In the genomic region with DNA sequence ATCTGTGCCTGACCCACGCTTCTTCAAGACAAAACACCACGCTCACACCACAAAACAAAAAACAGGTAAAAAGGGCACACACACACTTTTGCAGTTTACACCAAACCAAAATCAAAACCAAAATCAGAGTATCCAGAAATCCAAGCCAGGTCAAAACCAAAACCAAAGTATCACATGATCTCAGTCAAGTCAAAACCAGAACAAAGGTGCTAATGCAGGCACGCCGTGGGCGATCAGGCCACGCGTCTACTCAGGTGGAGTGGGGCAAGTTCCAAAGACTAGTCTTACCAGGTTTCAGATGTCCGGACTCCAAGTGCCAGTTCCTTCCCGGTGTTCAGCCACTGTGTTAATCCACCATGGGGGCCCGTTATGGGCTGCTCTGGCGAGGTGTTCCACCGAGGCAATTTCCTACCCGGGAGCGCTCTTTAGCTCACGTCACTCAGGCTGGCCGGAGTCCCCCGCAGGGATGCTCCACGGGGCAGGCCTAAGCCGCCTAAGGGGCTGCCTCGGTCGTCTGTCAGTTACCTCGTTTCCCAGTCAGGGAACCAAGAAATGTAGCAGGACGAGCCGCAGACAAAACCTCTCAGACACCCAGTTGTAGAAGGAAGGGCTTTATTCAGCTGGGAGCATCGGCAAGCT, we compare ENCODE assay signal across 9 cellular contexts. TPM values are rescaled to one million over a fixed set of nuclear protein-coding genes. Genes with fewer than 3 reads are reported as not detected.
A peak's percentile ranks its signal among the peaks of the same experiment; 100 is the strongest.
DNase-seq lines count a peak whose midpoint lies in the region; ATAC-seq, FAIRE-seq and TF ChIP-seq lines count a peak whose summit lies in the region.
"Not testable (repeated sequence)": the region's sequence is repeated elsewhere in the genome, so short reads cannot be mapped to it uniquely, and the experiment has no call there.
"Had no signal": no experiment of that assay in that cellular context is flagged by ENCODE, and none has a peak within 500 bp of the region (broad histone marks: within the 10 kb centered on the region; RNA-seq: fewer than 3 reads in every experiment).

No MANE protein-coding gene starts in this region.

- not testable (repeated sequence) for ATAC-seq in HepG2, pancreas

- peaks cover 12% of the 10 kb centered on the region for H3K79me2 ChIP-seq in HepG2 (ENCODE audit: insufficient read depth, low read length)

- not testable (repeated sequence) for TF ChIP-seq CTCF in breast epithelium (IDR thresholded peaks at IDR 0.05); esophagus squamous epithelium (IDR thresholded peaks at IDR 0.05); HepG2 (CRISPR knock-in tag; IDR thresholded peaks at IDR 0.05); pancreas (IDR thresholded peaks at IDR 0.05); type B pancreatic cell (conservative IDR thresholded peaks at IDR 0.05)

- H3K27me3 Mint-ChIP-seq in type B pancreatic cell = not testable (repeated sequence)

- H3K27ac ChIP-seq in breast epithelium (peak overlapping the region; percentile 81 to 93), esophagus squamous epithelium (peak overlapping the region; percentile 74 to 89 (median 86)), pancreas (peak overlapping the region in 3 of 4 donors; percentile 40 to 76 (median 74))
- not testable (repeated sequence) for H3K27ac ChIP-seq in HepG2 (ENCODE audit: extremely low read length, insufficient read depth, low read length)

- peak overlapping the region; percentile 70 for H3K4me3 Mint-ChIP-seq in type B pancreatic cell

- H3K9ac ChIP-seq in HepG2 (ENCODE audit: insufficient read depth, low read depth, low read length) = not testable (repeated sequence)

- H2AFZ ChIP-seq in HepG2 (ENCODE audit: low read length) = not testable (repeated sequence)

- TF ChIP-seq EP300 in HepG2 (IDR thresholded peaks at IDR 0.05; ENCODE audit: low read depth in 2 of 2, low read length in 2 of 2); HepG2 (CRISPR knock-in tag; IDR thresholded peaks at IDR 0.05; ENCODE audit: borderline replicate concordance): not testable (repeated sequence)

- in situ Hi-C loops in HepG2 (cut with HindIII; ENCODE audit: extremely low pct_ligation_motif_present, low pct_unique_long_range_greater_than_20kb) = not testable (repeated sequence)

- peaks cover 19% of the 10 kb centered on the region for H3K4me1 Mint-ChIP-seq in type B pancreatic cell (ENCODE audit: unreplicated experiment)

- H3K27me3 ChIP-seq in breast epithelium; HepG2 (ENCODE audit: control insufficient read depth in 1 of 2, insufficient read depth in 2 of 2, low read length in 2 of 2); pancreas: not testable (repeated sequence)
- H3K27me3 ChIP-seq in esophagus squamous epithelium = peaks cover 0 to 14% (median 0%) of the 10 kb centered on the region in 4 donors

- H4K20me1 ChIP-seq in HepG2 (ENCODE audit: insufficient read depth, low read length) = not testable (repeated sequence)

- not testable (repeated sequence) for BruUV-seq in HepG2 (replicated peaks; lab: Mats Ljungman, UMichigan)

- CTCF ChIA-PET in HepG2 (lab: Yijun Ruan, JAX; ENCODE audit: low intra/inter-chr PET ratio, low total read pairs) = interaction anchor here (0.8 to 1.1 kb wide), 3 partner anchors 20 to 23 kb away, joined by 3 read pairs; no protein-coding TSS in a partner anchor

- 26 to 39% methylated on average over 8 to 10 of the region's 25 CpGs for WGBS in esophagus squamous epithelium, 2 donors
- 95% methylated on average over 16 of the region's 25 CpGs for WGBS in HepG2 (ENCODE audit: low lambda C conversion rate)
- 84 to 86% methylated on average over 25 of the region's 25 CpGs for WGBS in pancreas, 2 donors

- not testable (repeated sequence) for TF ChIP-seq POLR2A in GM12891 (IDR thresholded peaks at IDR 0.05; ENCODE audit: low read depth, low read length); breast epithelium (IDR thresholded peaks at IDR 0.05); HepG2 (IDR thresholded peaks at IDR 0.05; ENCODE audit: insufficient read depth in 1 of 2, low read depth in 2 of 2, low read length in 2 of 2)
- peak in 1 of 4 donors; percentile 11 for TF ChIP-seq POLR2A in esophagus squamous epithelium (IDR thresholded peaks at IDR 0.05)

- not testable (repeated sequence) for H3K36me3 Mint-ChIP-seq in type B pancreatic cell

- H3K4me2 ChIP-seq in HepG2 (ENCODE audit: low read depth, low read length) = peak overlapping the region; percentile 42

- DNase-seq in GM12891 (ENCODE audit: insufficient read length, low spot score); esophagus squamous epithelium (lab: John Stamatoyannopoulos, UW); HepG2 (ENCODE audit: low spot score); type B pancreatic cell (ENCODE audit: extremely low spot score, unreplicated experiment): not testable (repeated sequence)
- DNase-seq in NCI-H510A treated with DMSO at 0.1 percent for 48 hours (lab: John Stamatoyannopoulos, UW) (peak; percentile 54), breast epithelium (ENCODE audit: low spot score in 2 of 2) (peak in 1 of 2 donors; percentile 83), pancreas (peak in 1 of 6 donors; percentile 54)
- DNase-seq in activated CD4-positive, alpha-beta T cell treated with anti-CD3 and anti-CD28 coated beads for 48 hours = peak; percentile 21

- H3K4me3 ChIP-seq in breast epithelium (peak overlapping the region in 2 of 3 donors; percentile 11 to 38), esophagus squamous epithelium (peak overlapping the region in 3 of 4 donors; percentile 4 to 16 (median 6))
- H3K4me3 ChIP-seq in HepG2 (replicated peaks in 1 of 3; ENCODE audit: insufficient read depth in 1 of 3, low read depth in 2 of 3, low read length in 3 of 3); pancreas: not testable (repeated sequence)

- H3K4me1 ChIP-seq in breast epithelium = not testable (repeated sequence)
- peaks cover 37 to 63% (median 37%) of the 10 kb centered on the region in 3 donors for H3K4me1 ChIP-seq in esophagus squamous epithelium
- H3K4me1 ChIP-seq in HepG2 (ENCODE audit: insufficient read depth, low read length) = peaks cover 59% of the 10 kb centered on the region
- H3K4me1 ChIP-seq in pancreas = peaks cover 0 to 14% (median 4%) of the 10 kb centered on the region in 3 donors

- H3K36me3 ChIP-seq in breast epithelium; esophagus squamous epithelium; HepG2 (replicated peaks in 1 of 2; ENCODE audit: control insufficient read depth in 1 of 2, insufficient read depth in 2 of 2, low read length in 2 of 2); pancreas: not testable (repeated sequence)

- H3K27ac Mint-ChIP-seq in type B pancreatic cell = peak overlapping the region; percentile 70

- intact Hi-C loops in breast epithelium (cut with DNase I; ENCODE audit: low total_unique reads); esophagus squamous epithelium (cut with DNase I); HepG2 (cut with micrococcal nuclease; ENCODE audit: unreplicated experiment); pancreas (cut with DNase I): not testable (repeated sequence)

- FAIRE-seq in GM12891 (lab: Jason Lieb, UNC) = peak; percentile 84
- not testable (repeated sequence) for FAIRE-seq in HepG2 (lab: Jason Lieb, UNC); pancreas (lab: Jason Lieb, UNC)

- not testable (repeated sequence) for TF ChIP-seq RAD21 in HepG2 (CRISPR knock-in tag; IDR thresholded peaks at IDR 0.05)

- POLR2A ChIA-PET in HepG2 (lab: Yijun Ruan, JAX) = interaction anchor here (1.0 kb wide), 1 partner anchor 19 kb away, joined by 3 read pairs; no protein-coding TSS in a partner anchor

- H3K9me3 Mint-ChIP-seq in type B pancreatic cell = not testable (repeated sequence)

- not testable (repeated sequence) for H3K9me3 ChIP-seq in breast epithelium; esophagus squamous epithelium; HepG2 (ENCODE audit: low read length); pancreas

RNA-seq across cellular contexts. Expression of gene ANKRD65, which starts 3.1 kb away (rescaled TPM):
- 0.87 TPM for polyA plus RNA-seq in GM12891 (2012; ENCODE audit: low read depth, missing spikeins)
- total RNA-seq in breast epithelium (10 to 100 TPM; 10.2 to 16.0 (median 12.2) TPM), esophagus squamous epithelium (10 to 100 TPM in 2 of 4 donors, 1 to 10 TPM in 2; 4.7 to 28.3 (median 14.4) TPM), HepG2 (2016; rRNA removed; fragmentation: Illumina TruSeq; extraction: Trizol) (28.3 and 30.1 TPM in 2 replicates), pancreas (10 to 100 TPM in 3 of 6 donors, 1 to 10 TPM in 3; 2.3 to 16.1 (median 10.7) TPM), type B pancreatic cell (ENCODE audit: low replicate concordance) (7.6 and 11.1 TPM in 2 replicates)
- 5.3 and 5.6 TPM in 2 replicates for total RNA-seq in HepG2 (2016; cell fraction: cytosol; rRNA removed; fragmentation: Illumina TruSeq; extraction: Trizol; ENCODE audit: low read depth)
- total RNA-seq in HepG2 (2016; cell fraction: insoluble cytoplasmic fraction; rRNA removed; fragmentation: Illumina TruSeq; extraction: Trizol) = 28.5 and 29.3 TPM in 2 replicates
- 16.0 and 16.3 TPM in 2 replicates for total RNA-seq in HepG2 (2016; cell fraction: membrane; rRNA removed; fragmentation: Illumina TruSeq; extraction: Trizol)
- 18.0 and 19.5 TPM in 2 replicates for total RNA-seq in HepG2 (2016; cell fraction: nucleus; rRNA removed; fragmentation: Illumina TruSeq; extraction: Trizol)
- polyA plus RNA-seq in HepG2 (2011; rRNA removed) (12.1 and 13.2 TPM in 2 replicates), pancreas (10 to 100 TPM; 22.1 to 41.8 TPM)
- polyA plus RNA-seq in HepG2 (2011; cell fraction: cytosol; rRNA removed) = 13.0 and 16.9 TPM in 2 replicates
- 27.8 and 28.7 TPM in 2 replicates for polyA plus RNA-seq in HepG2 (2011; cell fraction: nucleus; rRNA removed)
- polyA plus RNA-seq in HepG2 (2012) = 7.1 and 8.2 TPM in 2 replicates
- polyA plus RNA-seq in HepG2 (2016; cell fraction: cytosol; fragmentation: Illumina TruSeq; extraction: Trizol; ENCODE audit: low read depth) = 5.0 TPM in 2 replicates
- polyA plus RNA-seq in HepG2 (2016; cell fraction: insoluble cytoplasmic fraction; fragmentation: Illumina TruSeq; extraction: Trizol; ENCODE audit: low read depth) = 30.0 and 31.6 TPM in 2 replicates
- 11.4 and 12.1 TPM in 2 replicates for polyA plus RNA-seq in HepG2 (2016; cell fraction: membrane; fragmentation: Illumina TruSeq; extraction: Trizol; ENCODE audit: low read depth)
- polyA plus RNA-seq in HepG2 (2016; cell fraction: nucleus; fragmentation: Illumina TruSeq; extraction: Trizol; ENCODE audit: insufficient read depth, low read depth) = 45.0 and 48.7 TPM in 2 replicates
- 9.7 TPM in 1 of 2 replicates, not detected in the other for polyA minus RNA-seq in HepG2 (2011; rRNA and poly(A)+ RNA removed; ENCODE audit: low replicate concordance)
- 5.6 and 6.6 TPM in 2 replicates for polyA minus RNA-seq in HepG2 (2011; cell fraction: cytosol; rRNA and poly(A)+ RNA removed)
- polyA minus RNA-seq in HepG2 (2011; cell fraction: nucleus; rRNA and poly(A)+ RNA removed) = 2.6 and 3.6 TPM in 2 replicates
- total RNA-seq: CD4-positive, CD25-positive, alpha-beta regulatory T cell had no signal

RNA-seq across cellular contexts. Expression of gene MRPL20, which starts 10.9 kb away (rescaled TPM):
- polyA plus RNA-seq in GM12891 (2012; ENCODE audit: low read depth, missing spikeins) = 199 TPM
- total RNA-seq in breast epithelium (100 to 1,000 TPM; 127 to 149 (median 147) TPM), esophagus squamous epithelium (100 to 1,000 TPM in 3 of 4 donors, 10 to 100 TPM in 1; 98.0 to 157 (median 116) TPM), HepG2 (2016; rRNA removed; fragmentation: Illumina TruSeq; extraction: Trizol) (127 and 175 TPM in 2 replicates), pancreas (10 to 100 TPM; 42.1 to 71.8 (median 49.1) TPM), type B pancreatic cell (ENCODE audit: low replicate concordance) (98.9 and 108 TPM in 2 replicates)
- total RNA-seq in HepG2 (2016; cell fraction: cytosol; rRNA removed; fragmentation: Illumina TruSeq; extraction: Trizol; ENCODE audit: low read depth) = 95.7 and 120 TPM in 2 replicates
- total RNA-seq in HepG2 (2016; cell fraction: insoluble cytoplasmic fraction; rRNA removed; fragmentation: Illumina TruSeq; extraction: Trizol) = 134 and 183 TPM in 2 replicates
- 123 and 133 TPM in 2 replicates for total RNA-seq in HepG2 (2016; cell fraction: membrane; rRNA removed; fragmentation: Illumina TruSeq; extraction: Trizol)
- total RNA-seq in HepG2 (2016; cell fraction: nucleus; rRNA removed; fragmentation: Illumina TruSeq; extraction: Trizol) = 46.7 and 58.9 TPM in 2 replicates
- polyA plus RNA-seq in HepG2 (2011; rRNA removed) (59.0 and 59.2 TPM in 2 replicates), pancreas (100 to 1,000 TPM in 1 of 2 donors, 10 to 100 TPM in 1; 69.0 to 121 TPM)
- polyA plus RNA-seq in HepG2 (2011; cell fraction: cytosol; rRNA removed) = 66.2 and 67.4 TPM in 2 replicates
- polyA plus RNA-seq in HepG2 (2011; cell fraction: nucleus; rRNA removed) = 66.3 and 68.1 TPM in 2 replicates
- 76.2 and 77.0 TPM in 2 replicates for polyA plus RNA-seq in HepG2 (2012)
- 118 and 143 TPM in 2 replicates for polyA plus RNA-seq in HepG2 (2016; cell fraction: cytosol; fragmentation: Illumina TruSeq; extraction: Trizol; ENCODE audit: low read depth)
- 188 and 207 TPM in 2 replicates for polyA plus RNA-seq in HepG2 (2016; cell fraction: insoluble cytoplasmic fraction; fragmentation: Illumina TruSeq; extraction: Trizol; ENCODE audit: low read depth)
- 122 and 127 TPM in 2 replicates for polyA plus RNA-seq in HepG2 (2016; cell fraction: membrane; fragmentation: Illumina TruSeq; extraction: Trizol; ENCODE audit: low read depth)
- 127 and 138 TPM in 2 replicates for polyA plus RNA-seq in HepG2 (2016; cell fraction: nucleus; fragmentation: Illumina TruSeq; extraction: Trizol; ENCODE audit: insufficient read depth, low read depth)
- 58.2 and 96.6 TPM in 2 replicates for polyA minus RNA-seq in HepG2 (2011; rRNA and poly(A)+ RNA removed; ENCODE audit: low replicate concordance)
- polyA minus RNA-seq in HepG2 (2011; cell fraction: cytosol; rRNA and poly(A)+ RNA removed) = 26.2 and 30.6 TPM in 2 replicates
- 29.2 and 39.5 TPM in 2 replicates for polyA minus RNA-seq in HepG2 (2011; cell fraction: nucleus; rRNA and poly(A)+ RNA removed)

RNA-seq across cellular contexts. Expression of gene VWA1, which starts 17.5 kb away (rescaled TPM):
- polyA plus RNA-seq in GM12891 (2012; ENCODE audit: low read depth, missing spikeins) = 0.33 TPM
- total RNA-seq in breast epithelium (10 to 100 TPM; 13.0 to 44.8 (median 35.7) TPM), esophagus squamous epithelium (10 to 100 TPM; 20.0 to 55.0 (median 34.6) TPM), HepG2 (2016; rRNA removed; fragmentation: Illumina TruSeq; extraction: Trizol) (25.1 and 57.5 TPM in 2 replicates), pancreas (100 to 1,000 TPM in 2 of 6 donors, 10 to 100 TPM in 4; 25.4 to 138 (median 52.9) TPM), type B pancreatic cell (ENCODE audit: low replicate concordance) (44.5 and 49.9 TPM in 2 replicates)
- 4.5 and 4.7 TPM in 2 replicates for total RNA-seq in HepG2 (2016; cell fraction: cytosol; rRNA removed; fragmentation: Illumina TruSeq; extraction: Trizol; ENCODE audit: low read depth)
- total RNA-seq in HepG2 (2016; cell fraction: insoluble cytoplasmic fraction; rRNA removed; fragmentation: Illumina TruSeq; extraction: Trizol) = 23.6 and 57.6 TPM in 2 replicates
- total RNA-seq in HepG2 (2016; cell fraction: membrane; rRNA removed; fragmentation: Illumina TruSeq; extraction: Trizol) = 12.5 and 16.0 TPM in 2 replicates
- 51.4 and 68.6 TPM in 2 replicates for total RNA-seq in HepG2 (2016; cell fraction: nucleus; rRNA removed; fragmentation: Illumina TruSeq; extraction: Trizol)
- polyA plus RNA-seq in HepG2 (2011; rRNA removed) (40.9 and 61.3 TPM in 2 replicates), pancreas (10 to 100 TPM; 53.3 to 58.7 TPM)
- 31.3 and 57.3 TPM in 2 replicates for polyA plus RNA-seq in HepG2 (2011; cell fraction: cytosol; rRNA removed)
- 80.8 and 81.7 TPM in 2 replicates for polyA plus RNA-seq in HepG2 (2011; cell fraction: nucleus; rRNA removed)
- polyA plus RNA-seq in HepG2 (2012) = 28.6 and 31.7 TPM in 2 replicates
- 6.7 and 8.2 TPM in 2 replicates for polyA plus RNA-seq in HepG2 (2016; cell fraction: cytosol; fragmentation: Illumina TruSeq; extraction: Trizol; ENCODE audit: low read depth)
- 32.1 and 34.9 TPM in 2 replicates for polyA plus RNA-seq in HepG2 (2016; cell fraction: insoluble cytoplasmic fraction; fragmentation: Illumina TruSeq; extraction: Trizol; ENCODE audit: low read depth)
- polyA plus RNA-seq in HepG2 (2016; cell fraction: membrane; fragmentation: Illumina TruSeq; extraction: Trizol; ENCODE audit: low read depth) = 16.7 and 17.0 TPM in 2 replicates
- 140 and 151 TPM in 2 replicates for polyA plus RNA-seq in HepG2 (2016; cell fraction: nucleus; fragmentation: Illumina TruSeq; extraction: Trizol; ENCODE audit: insufficient read depth, low read depth)
- polyA minus RNA-seq in HepG2 (2011; rRNA and poly(A)+ RNA removed; ENCODE audit: low replicate concordance) = 0.05 and 92.8 TPM in 2 replicates
- 48.6 and 49.4 TPM in 2 replicates for polyA minus RNA-seq in HepG2 (2011; cell fraction: cytosol; rRNA and poly(A)+ RNA removed)
- polyA minus RNA-seq in HepG2 (2011; cell fraction: nucleus; rRNA and poly(A)+ RNA removed) = 12.6 and 15.8 TPM in 2 replicates
- total RNA-seq: CD4-positive, CD25-positive, alpha-beta regulatory T cell had no signal
- polyA plus RNA-seq: CD4-positive, CD25-positive, alpha-beta regulatory T cell had no signal

RNA-seq across cellular contexts. Expression of gene CCNL2, which starts 18.8 kb away (rescaled TPM):
- 47.3 TPM for polyA plus RNA-seq in GM12891 (2012; ENCODE audit: low read depth, missing spikeins)
- 100 to 1,000 TPM; 170 to 325 (median 285) TPM for total RNA-seq in breast epithelium
- total RNA-seq in esophagus squamous epithelium = 100 to 1,000 TPM in 2 of 4 donors, 10 to 100 TPM in 2; 42.5 to 213 (median 104) TPM
- 19.6 and 105 TPM in 2 replicates for total RNA-seq in HepG2 (2016; rRNA removed; fragmentation: Illumina TruSeq; extraction: Trizol)
- 23.1 and 23.2 TPM in 2 replicates for total RNA-seq in HepG2 (2016; cell fraction: cytosol; rRNA removed; fragmentation: Illumina TruSeq; extraction: Trizol; ENCODE audit: low read depth)
- total RNA-seq in HepG2 (2016; cell fraction: insoluble cytoplasmic fraction; rRNA removed; fragmentation: Illumina TruSeq; extraction: Trizol) = 18.4 and 112 TPM in 2 replicates
- 21.7 and 25.3 TPM in 2 replicates for total RNA-seq in HepG2 (2016; cell fraction: membrane; rRNA removed; fragmentation: Illumina TruSeq; extraction: Trizol)
- total RNA-seq in HepG2 (2016; cell fraction: nucleus; rRNA removed; fragmentation: Illumina TruSeq; extraction: Trizol) = 252 and 278 TPM in 2 replicates
- polyA plus RNA-seq in HepG2 (2011; rRNA removed) = 340 and 452 TPM in 2 replicates
- polyA plus RNA-seq in HepG2 (2011; cell fraction: cytosol; rRNA removed) = 47.9 and 55.8 TPM in 2 replicates
- polyA plus RNA-seq in HepG2 (2011; cell fraction: nucleus; rRNA removed) = 3,874 and 4,178 TPM in 2 replicates
- 208 and 270 TPM in 2 replicates for polyA plus RNA-seq in HepG2 (2012)
- polyA plus RNA-seq in HepG2 (2016; cell fraction: cytosol; fragmentation: Illumina TruSeq; extraction: Trizol; ENCODE audit: low read depth) = 4.2 TPM in 2 replicates
- polyA plus RNA-seq in HepG2 (2016; cell fraction: insoluble cytoplasmic fraction; fragmentation: Illumina TruSeq; extraction: Trizol; ENCODE audit: low read depth) = 20.7 and 27.8 TPM in 2 replicates
- 9.4 TPM in 2 replicates for polyA plus RNA-seq in HepG2 (2016; cell fraction: membrane; fragmentation: Illumina TruSeq; extraction: Trizol; ENCODE audit: low read depth)
- polyA plus RNA-seq in HepG2 (2016; cell fraction: nucleus; fragmentation: Illumina TruSeq; extraction: Trizol; ENCODE audit: insufficient read depth, low read depth) = 821 and 868 TPM in 2 replicates
- 74.3 and 99.2 TPM in 2 replicates for polyA minus RNA-seq in HepG2 (2011; rRNA and poly(A)+ RNA removed; ENCODE audit: low replicate concordance)
- 17.2 and 18.4 TPM in 2 replicates for polyA minus RNA-seq in HepG2 (2011; cell fraction: cytosol; rRNA and poly(A)+ RNA removed)
- 560 and 630 TPM in 2 replicates for polyA minus RNA-seq in HepG2 (2011; cell fraction: nucleus; rRNA and poly(A)+ RNA removed)
- 100 to 1,000 TPM in 1 of 6 donors, 10 to 100 TPM in 5; 49.2 to 124 (median 77.1) TPM for total RNA-seq in pancreas
- polyA plus RNA-seq in pancreas = 100 to 1,000 TPM; 270 to 409 TPM
- total RNA-seq in type B pancreatic cell (ENCODE audit: low replicate concordance) = 194 and 298 TPM in 2 replicates

RNA-seq across cellular contexts. Expression of gene ATAD3C, which starts 31.5 kb away (rescaled TPM):
- 0.40 TPM for polyA plus RNA-seq in GM12891 (2012; ENCODE audit: low read depth, missing spikeins)
- total RNA-seq in breast epithelium = 1 to 10 TPM; 1.9 to 8.5 (median 4.3) TPM
- under 1 TPM; under 0.01 to 1.00 (median 0.28) TPM for total RNA-seq in esophagus squamous epithelium
- 3.2 and 4.7 TPM in 2 replicates for total RNA-seq in HepG2 (2016; rRNA removed; fragmentation: Illumina TruSeq; extraction: Trizol)
- 2.4 and 4.7 TPM in 2 replicates for total RNA-seq in HepG2 (2016; cell fraction: cytosol; rRNA removed; fragmentation: Illumina TruSeq; extraction: Trizol; ENCODE audit: low read depth)
- 2.7 and 3.3 TPM in 2 replicates for total RNA-seq in HepG2 (2016; cell fraction: insoluble cytoplasmic fraction; rRNA removed; fragmentation: Illumina TruSeq; extraction: Trizol)
- 5.4 and 8.1 TPM in 2 replicates for total RNA-seq in HepG2 (2016; cell fraction: membrane; rRNA removed; fragmentation: Illumina TruSeq; extraction: Trizol)
- 1.2 and 2.1 TPM in 2 replicates for total RNA-seq in HepG2 (2016; cell fraction: nucleus; rRNA removed; fragmentation: Illumina TruSeq; extraction: Trizol)
- polyA plus RNA-seq in HepG2 (2011; rRNA removed) = 2.4 and 3.5 TPM in 2 replicates
- polyA plus RNA-seq in HepG2 (2011; cell fraction: cytosol; rRNA removed) = 3.5 and 3.6 TPM in 2 replicates
- polyA plus RNA-seq in HepG2 (2011; cell fraction: nucleus; rRNA removed) = 1.7 and 1.9 TPM in 2 replicates
- 3.2 and 4.4 TPM in 2 replicates for polyA plus RNA-seq in HepG2 (2012)
- polyA plus RNA-seq in HepG2 (2016; cell fraction: cytosol; fragmentation: Illumina TruSeq; extraction: Trizol; ENCODE audit: low read depth) = 5.2 and 8.6 TPM in 2 replicates
- 4.6 and 4.8 TPM in 2 replicates for polyA plus RNA-seq in HepG2 (2016; cell fraction: insoluble cytoplasmic fraction; fragmentation: Illumina TruSeq; extraction: Trizol; ENCODE audit: low read depth)
- polyA plus RNA-seq in HepG2 (2016; cell fraction: membrane; fragmentation: Illumina TruSeq; extraction: Trizol; ENCODE audit: low read depth) = 8.3 TPM in 2 replicates
- 1.5 and 1.9 TPM in 2 replicates for polyA plus RNA-seq in HepG2 (2016; cell fraction: nucleus; fragmentation: Illumina TruSeq; extraction: Trizol; ENCODE audit: insufficient read depth, low read depth)
- polyA minus RNA-seq in HepG2 (2011; rRNA and poly(A)+ RNA removed; ENCODE audit: low replicate concordance) = 0.96 TPM in 1 of 2 replicates, not detected in the other
- polyA minus RNA-seq in HepG2 (2011; cell fraction: cytosol; rRNA and poly(A)+ RNA removed) = 0.97 and 2.1 TPM in 2 replicates
- 0.39 and 0.75 TPM in 2 replicates for polyA minus RNA-seq in HepG2 (2011; cell fraction: nucleus; rRNA and poly(A)+ RNA removed)
- 1 to 10 TPM; 2.4 to 9.5 (median 5.8) TPM for total RNA-seq in pancreas
- 10 to 100 TPM; 11.4 to 22.0 TPM for polyA plus RNA-seq in pancreas
- 1.8 and 2.4 TPM in 2 replicates for total RNA-seq in type B pancreatic cell (ENCODE audit: low replicate concordance)
